7 cellular contexts compared by ENCODE assay signal in the genomic region with DNA sequence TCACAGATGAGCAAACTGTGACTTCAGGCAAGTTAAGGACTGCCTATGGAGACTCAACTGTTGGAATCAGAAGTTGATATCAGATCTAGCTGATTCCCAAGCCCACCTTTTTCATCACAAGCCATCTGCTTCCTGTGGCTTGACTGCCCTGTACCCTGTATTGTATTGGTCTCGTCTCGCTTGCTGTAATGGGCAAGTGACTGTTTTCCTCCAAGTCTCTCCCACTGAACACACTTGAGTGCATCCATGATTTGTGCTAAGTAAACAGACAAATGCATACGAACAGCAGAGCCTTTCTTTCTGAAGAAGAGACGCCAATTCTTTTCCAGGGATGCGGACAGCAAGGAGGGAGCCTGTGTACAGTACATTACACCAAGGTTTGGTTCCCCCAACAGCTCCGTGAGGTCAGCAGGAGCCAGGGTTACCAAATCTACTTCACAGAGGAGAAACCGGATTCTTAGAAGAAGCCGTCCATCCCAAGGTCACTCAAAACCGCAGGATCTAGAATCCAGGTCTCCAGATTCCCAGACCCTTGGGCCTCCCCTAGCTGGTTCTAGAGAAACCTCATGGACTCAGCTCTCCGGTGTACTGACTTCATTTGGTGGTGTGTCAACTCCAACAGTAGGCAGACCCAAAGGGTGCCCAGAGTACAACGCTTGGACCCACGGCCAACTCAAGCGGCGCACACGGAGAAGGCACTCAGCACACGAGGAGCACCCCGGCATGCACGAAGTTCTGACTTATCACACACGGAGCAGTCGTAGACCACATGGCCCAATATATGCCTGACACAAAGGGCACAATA. TPM values are rescaled to one million over a fixed set of nuclear protein-coding genes. Genes with fewer than 3 reads are reported as not detected.
DNase-seq lines count a peak whose midpoint lies in the region; ATAC-seq and TF ChIP-seq lines count a peak whose summit lies in the region.

No MANE protein-coding gene starts in this region.

- H3K4me3 Mint-ChIP-seq in memory B cell: peak overlapping the region; percentile 93

- no peaks in the 10 kb centered on the region for H3K27me3 Mint-ChIP-seq in memory B cell

- H3K27ac ChIP-seq in dorsolateral prefrontal cortex (peak overlapping the region in 39 of 59 donors; percentile 45 to 95 (median 89)), upper lobe of left lung (peak overlapping the region; percentile 91 to 95 (median 94))

- WGBS in upper lobe of left lung, 2 donors: 7 to 19% methylated on average over 10 to 20 of the region's 20 CpGs

- peak overlapping the region; percentile 84 for H3K4me3 ChIP-seq in GM12864 (ENCODE audit: low read depth, low read length)
- H3K4me3 ChIP-seq in dorsolateral prefrontal cortex: peak overlapping the region; percentile 50 to 100 (median 94)
- peak overlapping the region; percentile 72 to 92 (median 81) for H3K4me3 ChIP-seq in upper lobe of left lung

- H3K27me3 ChIP-seq in dorsolateral prefrontal cortex (no peaks in the 10 kb centered on the region), upper lobe of left lung (no peaks in the 10 kb centered on the region)

- H3K4me1 ChIP-seq in upper lobe of left lung: peaks cover 25 to 41% (median 29%) of the 10 kb centered on the region in 4 donors

- DNase-seq in GM12864 (ENCODE audit: low read depth) (no peak), RPMI8226 (peak; percentile 48), dorsolateral prefrontal cortex (peak in 2 of 10 donors; percentile 10 to 44), memory B cell (ENCODE audit: low spot score in 2 of 2) (no peak), upper lobe of left lung (peak in 1 of 2 donors; percentile 25)

- peaks cover 32% of the 10 kb centered on the region for H3K4me1 Mint-ChIP-seq in memory B cell

- H3K9me3 ChIP-seq in upper lobe of left lung: no peaks in the 10 kb centered on the region

- peak overlapping the region; percentile 98 for H3K27ac Mint-ChIP-seq in memory B cell

- H3K36me3 Mint-ChIP-seq in memory B cell: peaks cover 30% of the 10 kb centered on the region

- peak in 1 of 4 donors; percentile 17 for TF ChIP-seq POLR2A in upper lobe of left lung (IDR thresholded peaks at IDR 0.05)

- no peak for TF ChIP-seq EP300 in upper lobe of left lung (IDR thresholded peaks at IDR 0.05)

- H3K36me3 ChIP-seq in upper lobe of left lung: peaks cover 30 to 61% (median 52%) of the 10 kb centered on the region in 4 donors

- intact Hi-C loops in dorsolateral prefrontal cortex (cut with DNase I): loop anchor here in 1 of 2 donors (5.0 kb wide), 1 partner anchor 96 kb away; a partner anchor contains a TSS

- no peaks in the 10 kb centered on the region for H3K9me3 Mint-ChIP-seq in memory B cell

- peak; percentile 4 for ATAC-seq in HG02642 (IDR thresholded peaks at IDR 0.05; ENCODE audit: poor library complexity, unreplicated experiment)
- ATAC-seq in memory B cell (ENCODE audit: low read depth): no peak
- ATAC-seq in upper lobe of left lung (ENCODE audit: low FRiP score in 2 of 2): peak in 1 of 2 donors; percentile 1
- ATAC-seq in HG02981 (IDR thresholded peaks at IDR 0.05; ENCODE audit: unreplicated experiment): no peak

- no peak for TF ChIP-seq CTCF in GM12864 (IDR thresholded peaks at IDR 0.05; ENCODE audit: low read depth, low read length, missing control alignments)
- TF ChIP-seq CTCF in dorsolateral prefrontal cortex (IDR thresholded peaks at IDR 0.05 in 54 of 56, conservative IDR thresholded peaks at IDR 0.05 in 2 of 56; ENCODE audit: low read depth in 1 of 56, partially characterized antibody in 56 of 56): no peak
- no peak for TF ChIP-seq CTCF in upper lobe of left lung (IDR thresholded peaks at IDR 0.05)

RNA-seq across cellular contexts. Expression of a gene that starts 1.2 kb away (rescaled TPM):
- total RNA-seq in dorsolateral prefrontal cortex: 100 to 1,000 TPM in 9 of 120 experiments, 10 to 100 TPM in 111; 49.1 to 127 (median 80.7) TPM
- 100 to 1,000 TPM in 4 of 6 donors, 10 to 100 TPM in 2; 55.5 to 157 (median 129) TPM for total RNA-seq in upper lobe of left lung

RNA-seq across cellular contexts. Expression of a gene that starts 1.5 kb away (rescaled TPM):
- total RNA-seq in dorsolateral prefrontal cortex (10 to 100 TPM; 41.0 to 98.2 (median 72.4) TPM), upper lobe of left lung (10 to 100 TPM; 33.5 to 95.5 (median 60.1) TPM)

RNA-seq across cellular contexts. Expression of a gene that starts 23.4 kb away (rescaled TPM):
- total RNA-seq in dorsolateral prefrontal cortex: not detected
- total RNA-seq in upper lobe of left lung: not detected

RNA-seq across cellular contexts. Expression of a gene that starts 27.0 kb away (rescaled TPM):
- total RNA-seq in dorsolateral prefrontal cortex: 10 to 100 TPM; 33.6 to 54.0 (median 43.9) TPM
- 10 to 100 TPM; 37.0 to 75.4 (median 54.1) TPM for total RNA-seq in upper lobe of left lung
